1 cellular context compared by ENCODE assay signal in genomic region chr6:104324305-104324704, GRCh38.
TF ChIP-seq lines count a peak whose summit lies in the region.

No MANE protein-coding gene starts in this region.

TF ChIP-seq in H1, 55 proteins besides CTCF, POLR2A, EP300 and RAD21:
- TF ChIP-seq CEBPB (IDR thresholded peaks at IDR 0.05; ENCODE audit: low read depth, low read length) (0 out of 2 replicates have a peak, but pooled peaks have one; percentile 52), RFX5 (IDR thresholded peaks at IDR 0.05; ENCODE audit: borderline replicate concordance, low read depth, low read length) (no peak)
